21 cellular contexts compared by ENCODE assay signal in genomic region chr11:35058318-35058717, GRCh38.
A peak's percentile ranks its signal among the peaks of the same experiment; 100 is the strongest.
DNase-seq lines count a peak whose midpoint lies in the region; ATAC-seq, FAIRE-seq and TF ChIP-seq lines count a peak whose summit lies in the region.
"Had no signal": no experiment of that assay in that cellular context is flagged by ENCODE, and none has a peak within 500 bp of the region (broad histone marks: within the 10 kb centered on the region; RNA-seq: fewer than 3 reads in every experiment).

No MANE protein-coding gene starts in this region.

- no peaks in the 10 kb centered on the region for H4K20me1 ChIP-seq in BLaER1 treated with 17β-estradiol and CSF1 and Interleukin-3, amounts not matched to agents 10 nM and 100 nM

- peaks cover 0 to 55% (median 23%) of the 10 kb centered on the region in 11 experiments; a peak in 17 of 22 replicates for H3K36me3 ChIP-seq in BLaER1 treated with 17β-estradiol and CSF1 and Interleukin-3, amounts not matched to agents 10 nM and 100 nM
- H3K36me3 ChIP-seq in pancreas, result no peaks in the 10 kb centered on the region

- no peak for TF ChIP-seq CTCF in pancreas (IDR thresholded peaks at IDR 0.05)

- no peaks in the 10 kb centered on the region for H3K27me3 ChIP-seq in BLaER1 treated with 17β-estradiol and CSF1 and Interleukin-3, amounts not matched to agents 10 nM and 100 nM
- no peaks in the 10 kb centered on the region for H3K27me3 ChIP-seq in pancreas

- peak overlapping the region in 10 of 11 experiments; percentile 25 to 70 (median 62); a peak in 18 of 22 replicates for H3K27ac ChIP-seq in BLaER1 treated with 17β-estradiol and CSF1 and Interleukin-3, amounts not matched to agents 10 nM and 100 nM
- H3K27ac ChIP-seq in epithelial cell of prostate, result peak overlapping the region; percentile 79
- H3K27ac ChIP-seq in pancreas, result no peak overlapping the region
- H3K27ac ChIP-seq: SK-N-MC had no signal

- H3K9me3 ChIP-seq in BLaER1 treated with 17β-estradiol and CSF1 and Interleukin-3, amounts not matched to agents 10 nM and 100 nM (replicated peaks in 1 of 11), result peaks cover 22 to 80% (median 74%) of the 10 kb centered on the region in 11 experiments
- H3K9me3 ChIP-seq in pancreas, result no peaks in the 10 kb centered on the region

- H3K4me1 ChIP-seq in BLaER1 treated with 17β-estradiol and CSF1 and Interleukin-3, amounts not matched to agents 10 nM and 100 nM, result peaks cover 20 to 45% (median 34%) of the 10 kb centered on the region in 10 experiments
- H3K4me1 ChIP-seq in pancreas, result no peaks in the 10 kb centered on the region

- H3K9ac ChIP-seq in BLaER1 treated with 17β-estradiol and CSF1 and Interleukin-3, amounts not matched to agents 10 nM and 100 nM, result no peak overlapping the region

- peak overlapping the region; percentile 19 to 68 (median 43); a peak in 20 of 22 replicates for H3K4me2 ChIP-seq in BLaER1 treated with 17β-estradiol and CSF1 and Interleukin-3, amounts not matched to agents 10 nM and 100 nM

- DNase-seq in GM19239 (ENCODE audit: insufficient read length, low spot score), result no peak
- peak; percentile 26 for DNase-seq in SW480 (ENCODE audit: low spot score)
- DNase-seq in epithelial cell of prostate (ENCODE audit: low read depth, low spot score), result no peak
- DNase-seq in pancreas, result no peak
- no peak for DNase-seq in NCI-H446 (lab: John Stamatoyannopoulos, UW)
- DNase-seq in left colon, result no peak
- DNase-seq: activated naive CD4-positive, alpha-beta T cell; caudate nucleus; GOT3; NCI-H1048; NCI-H226; stimulated activated CD4-positive, alpha-beta T cell treated with anti-CD3 and anti-CD28 coated beads, Interleukin-4, amount 100 ng/mL, for 1 hour had no signal

- peak overlapping the region in 3 of 10 experiments; percentile 3 to 16 (median 11); a peak in 1 of 20 replicates for H3K4me3 ChIP-seq in BLaER1 treated with 17β-estradiol and CSF1 and Interleukin-3, amounts not matched to agents 10 nM and 100 nM
- H3K4me3 ChIP-seq in pancreas, result no peak overlapping the region
- H3K4me3 ChIP-seq: lung, SK-N-MC had no signal

- intact Hi-C loops in pancreas (cut with DNase I) (no loop called here), left colon (cut with DNase I, micrococcal nuclease) (no loop called here)

- FAIRE-seq in GM19239 (lab: Jason Lieb, UNC) (peak; percentile 52), pancreas (lab: Jason Lieb, UNC) (no peak)
- FAIRE-seq: endometrium, frontal cortex, HTR-8/SVneo, urothelium cell line had no signal

- ATAC-seq in pancreas, result no peak
- no peak for ATAC-seq in GM19023 (IDR thresholded peaks at IDR 0.05; ENCODE audit: unreplicated experiment)
- ATAC-seq in left colon, result no peak
- ATAC-seq: sciatic nerve had no signal

Comparison
In these comparisons a context has a peak if more than half of its experiments do, and no peak if none do; other contexts are left out.
1. H3K27ac ChIP-seq: peak in BLaER1 treated with 17β-estradiol and CSF1 and Interleukin-3, amounts not matched to agents 10 nM and 100 nM (10 of 11) and epithelial cell of prostate (single experiment); none in pancreas (0 of 4).